ENCODE assay signal across 8 cellular contexts in the genomic region with DNA sequence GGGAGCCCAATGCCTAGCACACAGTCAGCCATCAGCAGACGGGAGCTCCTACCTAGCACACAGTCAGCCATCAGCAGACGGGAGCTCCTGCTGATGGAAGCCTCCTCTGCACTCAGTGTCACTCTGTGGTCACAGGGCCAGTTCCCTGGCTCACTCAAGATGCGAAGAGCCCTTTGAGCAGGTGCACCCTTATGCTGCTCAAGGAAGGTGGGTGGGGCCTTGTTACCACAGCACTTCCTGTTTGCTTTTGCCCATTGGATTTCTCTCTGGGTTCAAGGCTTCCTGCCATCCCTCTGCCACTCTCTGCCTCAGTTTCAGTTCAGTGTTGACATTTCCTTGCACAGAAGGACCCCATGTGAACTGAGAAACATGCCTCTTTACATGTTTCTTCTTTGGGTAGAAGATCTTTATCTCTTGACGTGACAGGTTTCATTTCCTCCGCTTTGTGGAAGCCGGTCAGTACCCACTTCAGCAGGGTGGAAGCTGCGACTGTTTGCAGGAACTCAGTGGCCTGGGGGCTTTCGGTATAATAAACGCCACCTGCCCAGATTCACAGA. TPM values are rescaled to one million over a fixed set of nuclear protein-coding genes. Genes with fewer than 3 reads are reported as not detected.
DNase-seq lines count a peak whose midpoint lies in the region; ATAC-seq and TF ChIP-seq lines count a peak whose summit lies in the region.

No MANE protein-coding gene starts in this region.

- H3K9me3 ChIP-seq in mucosa of rectum (ENCODE audit: control insufficient read depth in 2 of 2, low read length in 2 of 2): no peaks in the 10 kb centered on the region

- peaks cover 0 to 7% of the 10 kb centered on the region in 2 donors for H3K36me3 ChIP-seq in mucosa of rectum (ENCODE audit: control insufficient read depth in 2 of 2, insufficient read depth in 2 of 2, low read length in 2 of 2)

- no peak overlapping the region for H3K9ac ChIP-seq in mucosa of rectum (ENCODE audit: low read depth in 1 of 2, low read length in 2 of 2)

- H3K27me3 ChIP-seq in mucosa of rectum (ENCODE audit: control insufficient read depth in 2 of 2, insufficient read depth in 2 of 2, low read length in 2 of 2): no peaks in the 10 kb centered on the region

- no peak for TF ChIP-seq CTCF in omental fat pad (IDR thresholded peaks at IDR 0.05)

- peak; percentile 82 for ATAC-seq in GM19328 (IDR thresholded peaks at IDR 0.05; ENCODE audit: unreplicated experiment)
- ATAC-seq in HG03064 (IDR thresholded peaks at IDR 0.05; ENCODE audit: low read depth, unreplicated experiment): peak; percentile 87
- no peak for ATAC-seq in omental fat pad (ENCODE audit: low FRiP score)

- H3K4me1 ChIP-seq in mucosa of rectum (ENCODE audit: control insufficient read depth in 2 of 2, insufficient read depth in 2 of 2, low read length in 2 of 2): peaks cover 0 to 15% of the 10 kb centered on the region in 2 donors

- H3K4me3 ChIP-seq in mucosa of rectum (ENCODE audit: low read length in 2 of 2): peak overlapping the region; percentile 21 to 42

- DNase-seq in T-helper 9 cell: peak; percentile 36
- DNase-seq in omental fat pad (ENCODE audit: low spot score): no peak
- no peak for DNase-seq in globus pallidus (ENCODE audit: low spot score)
- no peak for DNase-seq in NCI-H345 (lab: John Stamatoyannopoulos, UW)
- no peak for DNase-seq in amniotic stem cell (lab: John Stamatoyannopoulos, UW)

- peak overlapping the region; percentile 24 to 59 for H3K27ac ChIP-seq in mucosa of rectum (ENCODE audit: low read depth in 2 of 2, low read length in 2 of 2)

RNA-seq across cellular contexts. Expression of gene TRIB2, which starts 11.6 kb away (rescaled TPM):
- 100 to 1,000 TPM in 1 of 4 donors, 10 to 100 TPM in 3; 27.8 to 144 (median 63.2) TPM for total RNA-seq in omental fat pad
